ENCODE assay signal across 11 cellular contexts in genomic region chr1:94697839-94698238, GRCh38.
DNase-seq lines count a peak whose midpoint lies in the region; ATAC-seq lines count a peak whose summit lies in the region.
"Had no signal": no experiment of that assay in that cellular context is flagged by ENCODE, and none has a peak within 500 bp of the region (broad histone marks: within the 10 kb centered on the region; RNA-seq: fewer than 3 reads in every experiment).

No MANE protein-coding gene starts in this region.

- ATAC-seq in HG03469 (IDR thresholded peaks at IDR 0.05; ENCODE audit: unreplicated experiment) (no peak), esophagus mucosa (no peak)
- ATAC-seq: right cardiac atrium had no signal

- peak; percentile 98 for DNase-seq in DMS153 (lab: John Stamatoyannopoulos, UW)
- peak; percentile 98 for DNase-seq in NCI-H1417 treated with DMSO at 0.1 percent for 48 hours (lab: John Stamatoyannopoulos, UW)
- DNase-seq in NCI-H774 (lab: John Stamatoyannopoulos, UW), result peak; percentile 97
- peak; percentile 69 for DNase-seq in mucosa of gallbladder (ENCODE audit: low spot score)
- no peak for DNase-seq in activated CD8-positive, alpha-beta memory T cell treated with anti-CD3 and anti-CD28 coated beads, Interleukin-2, amount 50 U/mL, for 4 hours
- no peak for DNase-seq in epidermal melanocyte (ENCODE audit: insufficient read length, low spot score)
- DNase-seq: activated T-cell treated with anti-CD3 and anti-CD28 coated beads for 4 hours; right cardiac atrium; stimulated activated CD4-positive, alpha-beta T cell treated with anti-CD3 and anti-CD28 coated beads, Interleukin-4, amount 100 ng/mL, for 1 hour had no signal

Comparison
In these comparisons a context has a peak if more than half of its experiments do, and no peak if none do; other contexts are left out.
1. DNase-seq: peak in DMS153 (single experiment), NCI-H1417 treated with DMSO at 0.1 percent for 48 hours (single experiment), NCI-H774 (single experiment) and mucosa of gallbladder (single experiment); none in activated CD8-positive, alpha-beta memory T cell treated with anti-CD3 and anti-CD28 coated beads, Interleukin-2, amount 50 U/mL, for 4 hours (single experiment) and epidermal melanocyte (single experiment).